Comparison of ENCODE assay signal across 8 cellular contexts in genomic region chr1:116485071-116485735, GRCh38.
DNase-seq lines count a peak whose midpoint lies in the region; ATAC-seq and TF ChIP-seq lines count a peak whose summit lies in the region.

No MANE protein-coding gene starts in this region.

- TF ChIP-seq CTCF in OCI-LY3 (IDR thresholded peaks at IDR 0.05; ENCODE audit: low read depth, low read length), result peak; percentile 77

- H3K9ac ChIP-seq in OCI-LY3 (ENCODE audit: low read length), result no peak overlapping the region

- H3K27me3 ChIP-seq in OCI-LY3 (ENCODE audit: low read depth, low read length), result no peaks in the 10 kb centered on the region

- no peak overlapping the region for H3K27ac ChIP-seq in OCI-LY3 (ENCODE audit: low read length)

- no peaks in the 10 kb centered on the region for H3K27me3 Mint-ChIP-seq in natural killer cell treated with Interleukin-12 subunit alpha and Interleukin-12 subunit beta and Interleukin-15 and Interleukin-18, amount 100 ng/mL, for 72 hours

- no peak overlapping the region for H3K4me3 ChIP-seq in OCI-LY3 (ENCODE audit: low read length)

- H3K9me3 Mint-ChIP-seq in natural killer cell treated with Interleukin-12 subunit alpha and Interleukin-12 subunit beta and Interleukin-15 and Interleukin-18, amount 100 ng/mL, for 72 hours, result no peaks in the 10 kb centered on the region

- peak overlapping the region; percentile 64; the same call in 1 of the 2 replicates for H2AFZ ChIP-seq in OCI-LY3 (ENCODE audit: low read depth, low read length)

- no peaks in the 10 kb centered on the region for H3K36me3 ChIP-seq in OCI-LY3 (replicated peaks; ENCODE audit: low read depth, low read length)

- no peak overlapping the region for H3K4me2 ChIP-seq in OCI-LY3 (ENCODE audit: low read length)

- H3K27ac Mint-ChIP-seq in natural killer cell treated with Interleukin-12 subunit alpha and Interleukin-12 subunit beta and Interleukin-15 and Interleukin-18, amount 100 ng/mL, for 72 hours, result no peak overlapping the region

- no peaks in the 10 kb centered on the region for H3K36me3 Mint-ChIP-seq in natural killer cell treated with Interleukin-12 subunit alpha and Interleukin-12 subunit beta and Interleukin-15 and Interleukin-18, amount 100 ng/mL, for 72 hours

- H3K9me3 ChIP-seq in OCI-LY3 (ENCODE audit: insufficient read depth, low read length), result no peaks in the 10 kb centered on the region

- peak; percentile 82 for ATAC-seq in GM21526 (IDR thresholded peaks at IDR 0.05; ENCODE audit: low FRiP score, unreplicated experiment)
- peak; percentile 83 to 84 for ATAC-seq in natural killer cell treated with Interleukin-12 subunit alpha and Interleukin-12 subunit beta and Interleukin-15 and Interleukin-18, amount 100 ng/mL, for 72 hours

- DNase-seq in DMS 273 (lab: John Stamatoyannopoulos, UW; ENCODE audit: unreplicated experiment) (peak; percentile 94), HuH-7.5 (ENCODE audit: low spot score) (peak; percentile 75), activated T-cell treated with anti-CD3 and anti-CD28 coated beads for 4 hours (peak; percentile 85), fibroblast of gingiva (ENCODE audit: low read depth) (peak; percentile 75)
- peak; percentile 84 for DNase-seq in natural killer cell treated with Interleukin-12 subunit alpha and Interleukin-12 subunit beta and Interleukin-15 and Interleukin-18, amount 100 ng/mL, for 72 hours (ENCODE audit: low spot score)
- peak; percentile 48 to 85 (median 80) for DNase-seq in stimulated activated naive CD4-positive, alpha-beta T cell (lab: John Stamatoyannopoulos, UW)

- H3K4me1 ChIP-seq in OCI-LY3 (ENCODE audit: low read length), result peaks cover 19% of the 10 kb centered on the region

- H3K79me2 ChIP-seq in OCI-LY3 (ENCODE audit: low read length), result no peaks in the 10 kb centered on the region

- H3K4me3 Mint-ChIP-seq in natural killer cell treated with Interleukin-12 subunit alpha and Interleukin-12 subunit beta and Interleukin-15 and Interleukin-18, amount 100 ng/mL, for 72 hours, result no peak overlapping the region

- H3K4me1 Mint-ChIP-seq in natural killer cell treated with Interleukin-12 subunit alpha and Interleukin-12 subunit beta and Interleukin-15 and Interleukin-18, amount 100 ng/mL, for 72 hours (ENCODE audit: low read depth in 2 of 2), result peaks cover 12 to 19% of the 10 kb centered on the region in 2 donors

- H4K20me1 ChIP-seq in OCI-LY3 (ENCODE audit: insufficient read depth, low read length), result no peaks in the 10 kb centered on the region
